ENCODE assay signal across 26 cellular contexts in genomic region chr9:105037139-105037538, GRCh38.
"Had no signal": no experiment of that assay in that cellular context is flagged by ENCODE, and none has a peak within 500 bp of the region (broad histone marks: within the 10 kb centered on the region; RNA-seq: fewer than 3 reads in every experiment).

No MANE protein-coding gene starts in this region.

- DNase-seq: colonic mucosa; cortex of kidney; dermis blood vessel endothelial cell; dorsolateral prefrontal cortex; effector CD4-positive, alpha-beta T cell; effector CD8-positive, alpha-beta T cell; effector memory CD4-positive, alpha-beta T cell; effector memory CD8-positive, alpha-beta T cell; endodermal cell; esophagus squamous epithelium; foreskin fibroblast; foreskin keratinocyte; foreskin melanocyte; gastrocnemius medialis; glutamatergic neuron; head of caudate nucleus; heart left ventricle; heart right ventricle had no signal

- H3K9me3 ChIP-seq: colonic mucosa, esophagus muscularis mucosa, esophagus squamous epithelium, gastrocnemius medialis, gastroesophageal sphincter had no signal

- H3K27ac ChIP-seq: colonic mucosa, coronary artery, dorsolateral prefrontal cortex, epithelial cell of prostate, esophagus muscularis mucosa, esophagus squamous epithelium, foreskin keratinocyte, gastrocnemius medialis, gastroesophageal sphincter, heart left ventricle, heart right ventricle, hepatocyte had no signal

- H3K4me1 ChIP-seq: colonic mucosa, esophagus muscularis mucosa, foreskin keratinocyte, gastroesophageal sphincter, heart left ventricle had no signal

- H3K27me3 ChIP-seq: colonic mucosa, dorsolateral prefrontal cortex, esophagus muscularis mucosa, esophagus squamous epithelium, foreskin keratinocyte, gastrocnemius medialis, gastroesophageal sphincter, heart left ventricle, heart right ventricle, hepatocyte had no signal

- H3K36me3 ChIP-seq: colonic mucosa, esophagus muscularis mucosa, esophagus squamous epithelium, gastrocnemius medialis, gastroesophageal sphincter, heart left ventricle, heart right ventricle had no signal

- ATAC-seq: effector memory CD8-positive, alpha-beta T cell; esophagus mucosa; foreskin keratinocyte; gastrocnemius medialis; gastroesophageal sphincter; heart left ventricle; heart right ventricle had no signal

- H3K4me2 ChIP-seq: hepatocyte had no signal

- H3K79me2 ChIP-seq: hepatocyte had no signal

- H2AFZ ChIP-seq: hepatocyte had no signal

- FAIRE-seq: endometrium, endothelial cell of umbilical vein had no signal

- H3K4me3 ChIP-seq: colonic mucosa, coronary artery, dorsolateral prefrontal cortex, esophagus muscularis mucosa, esophagus squamous epithelium, gastrocnemius medialis, gastroesophageal sphincter, heart left ventricle, heart right ventricle, hepatocyte had no signal
